1 cellular context compared by ENCODE assay signal in genomic region chr4:6527683-6528595, GRCh38.
TF ChIP-seq lines count a peak whose summit lies in the region.

No MANE protein-coding gene starts in this region.

TF ChIP-seq in H1, 55 proteins besides CTCF, POLR2A, EP300 and RAD21:
- TF ChIP-seq BCL11A (IDR thresholded peaks at IDR 0.05; ENCODE audit: low read depth in 2 of 2, low read length in 2 of 2) (no peak), TAF7 (optimal IDR thresholded peaks at IDR 0.05; ENCODE audit: borderline replicate concordance, low read depth, low read length) (no peak), GABPA (IDR thresholded peaks at IDR 0.05; ENCODE audit: borderline replicate concordance, insufficient read depth, low read length) (no peak), TCF12 (IDR thresholded peaks at IDR 0.05; ENCODE audit: low read depth, low read length) (no peak), GTF2F1 (IDR thresholded peaks at IDR 0.05; ENCODE audit: borderline replicate concordance, low read depth, low read length) (no peak), SIN3A (conservative IDR thresholded peaks at IDR 0.05 in 1 of 2, IDR thresholded peaks at IDR 0.05 in 1 of 2; ENCODE audit: low read depth in 1 of 2, low read length in 2 of 2) (no peak), SIX5 (IDR thresholded peaks at IDR 0.05; ENCODE audit: low read depth, low read length) (no peak)
